1 cellular context compared by ENCODE assay signal in genomic region chr1:224434447-224435317, GRCh38.
A peak's percentile ranks its signal among the peaks of the same experiment; 100 is the strongest.
TF ChIP-seq lines count a peak whose summit lies in the region.

TSS of gene WDR26 (minus strand) at chr1:224434797.

TF ChIP-seq in K562, 482 proteins besides CTCF, POLR2A, EP300 and RAD21 (continued from another document and continues in another):
- TF ChIP-seq MGA (IDR thresholded peaks at IDR 0.05) (peak; percentile 97), HMGXB4 (CRISPR knock-in tag; IDR thresholded peaks at IDR 0.05) (peak; percentile 59; the same call in 1 of the 2 replicates), MLX (CRISPR knock-in tag; conservative IDR thresholded peaks at IDR 0.05) (no peak), ZC3H4 (CRISPR knock-in tag; IDR thresholded peaks at IDR 0.05; ENCODE audit: borderline replicate concordance) (peak; percentile 89; the same call in 1 of the 2 replicates), ZKSCAN8 (CRISPR knock-in tag; IDR thresholded peaks at IDR 0.05) (no peak), CBX3 (IDR thresholded peaks at IDR 0.05; ENCODE audit: borderline replicate concordance in 1 of 2, low read length in 2 of 2) (peak in 1 of 2 experiments; percentile 52; a peak in 1 of 3 replicates), TAL1 (IDR thresholded peaks at IDR 0.05) (no peak), MEF2A (IDR thresholded peaks at IDR 0.05; ENCODE audit: control insufficient read depth, low read depth, low read length) (no peak), NFRKB (IDR thresholded peaks at IDR 0.05; ENCODE audit: low read depth) (peak; percentile 90), LCOR (CRISPR knock-in tag; IDR thresholded peaks at IDR 0.05) (0 out of 2 replicates have a peak, but pooled peaks have one; percentile 41), MAX (CRISPR knock-in tag; IDR thresholded peaks at IDR 0.05) (peak; percentile 95), SIN3A (IDR thresholded peaks at IDR 0.05; ENCODE audit: borderline replicate concordance in 2 of 2, control insufficient read depth in 1 of 2, low read depth in 2 of 2, low read length in 2 of 2) (peak; percentile 85 to 94), ZFX (CRISPR knock-in tag; IDR thresholded peaks at IDR 0.05) (peak; percentile 97), ELF1 (tag; IDR thresholded peaks at IDR 0.05) (peak; percentile 72), ZNF445 (CRISPR knock-in tag; IDR thresholded peaks at IDR 0.05; ENCODE audit: low read depth) (no peak)
- TF ChIP-seq, protein P1, sequence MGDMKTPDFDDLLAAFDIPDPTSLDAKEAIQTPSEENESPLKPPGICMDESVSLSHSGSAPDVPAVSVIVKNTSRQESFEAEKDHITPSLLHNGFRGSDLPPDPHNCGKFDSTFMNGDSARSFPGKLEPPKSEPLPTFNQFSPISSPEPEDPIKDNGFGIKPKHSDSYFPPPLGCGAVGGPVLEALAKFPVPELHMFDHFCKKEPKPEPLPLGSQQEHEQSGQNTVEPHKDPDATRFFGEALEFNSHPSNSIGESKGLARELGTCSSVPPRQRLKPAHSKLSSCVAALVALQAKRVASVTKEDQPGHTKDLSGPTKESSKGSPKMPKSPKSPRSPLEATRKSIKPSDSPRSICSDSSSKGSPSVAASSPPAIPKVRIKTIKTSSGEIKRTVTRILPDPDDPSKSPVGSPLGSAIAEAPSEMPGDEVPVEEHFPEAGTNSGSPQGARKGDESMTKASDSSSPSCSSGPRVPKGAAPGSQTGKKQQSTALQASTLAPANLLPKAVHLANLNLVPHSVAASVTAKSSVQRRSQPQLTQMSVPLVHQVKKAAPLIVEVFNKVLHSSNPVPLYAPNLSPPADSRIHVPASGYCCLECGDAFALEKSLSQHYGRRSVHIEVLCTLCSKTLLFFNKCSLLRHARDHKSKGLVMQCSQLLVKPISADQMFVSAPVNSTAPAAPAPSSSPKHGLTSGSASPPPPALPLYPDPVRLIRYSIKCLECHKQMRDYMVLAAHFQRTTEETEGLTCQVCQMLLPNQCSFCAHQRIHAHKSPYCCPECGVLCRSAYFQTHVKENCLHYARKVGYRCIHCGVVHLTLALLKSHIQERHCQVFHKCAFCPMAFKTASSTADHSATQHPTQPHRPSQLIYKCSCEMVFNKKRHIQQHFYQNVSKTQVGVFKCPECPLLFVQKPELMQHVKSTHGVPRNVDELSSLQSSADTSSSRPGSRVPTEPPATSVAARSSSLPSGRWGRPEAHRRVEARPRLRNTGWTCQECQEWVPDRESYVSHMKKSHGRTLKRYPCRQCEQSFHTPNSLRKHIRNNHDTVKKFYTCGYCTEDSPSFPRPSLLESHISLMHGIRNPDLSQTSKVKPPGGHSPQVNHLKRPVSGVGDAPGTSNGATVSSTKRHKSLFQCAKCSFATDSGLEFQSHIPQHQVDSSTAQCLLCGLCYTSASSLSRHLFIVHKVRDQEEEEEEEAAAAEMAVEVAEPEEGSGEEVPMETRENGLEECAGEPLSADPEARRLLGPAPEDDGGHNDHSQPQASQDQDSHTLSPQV (IDR thresholded peaks at IDR 0.05) = peak; percentile 85
- TF ChIP-seq, protein P2, sequence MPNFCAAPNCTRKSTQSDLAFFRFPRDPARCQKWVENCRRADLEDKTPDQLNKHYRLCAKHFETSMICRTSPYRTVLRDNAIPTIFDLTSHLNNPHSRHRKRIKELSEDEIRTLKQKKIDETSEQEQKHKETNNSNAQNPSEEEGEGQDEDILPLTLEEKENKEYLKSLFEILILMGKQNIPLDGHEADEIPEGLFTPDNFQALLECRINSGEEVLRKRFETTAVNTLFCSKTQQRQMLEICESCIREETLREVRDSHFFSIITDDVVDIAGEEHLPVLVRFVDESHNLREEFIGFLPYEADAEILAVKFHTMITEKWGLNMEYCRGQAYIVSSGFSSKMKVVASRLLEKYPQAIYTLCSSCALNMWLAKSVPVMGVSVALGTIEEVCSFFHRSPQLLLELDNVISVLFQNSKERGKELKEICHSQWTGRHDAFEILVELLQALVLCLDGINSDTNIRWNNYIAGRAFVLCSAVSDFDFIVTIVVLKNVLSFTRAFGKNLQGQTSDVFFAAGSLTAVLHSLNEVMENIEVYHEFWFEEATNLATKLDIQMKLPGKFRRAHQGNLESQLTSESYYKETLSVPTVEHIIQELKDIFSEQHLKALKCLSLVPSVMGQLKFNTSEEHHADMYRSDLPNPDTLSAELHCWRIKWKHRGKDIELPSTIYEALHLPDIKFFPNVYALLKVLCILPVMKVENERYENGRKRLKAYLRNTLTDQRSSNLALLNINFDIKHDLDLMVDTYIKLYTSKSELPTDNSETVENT (CRISPR knock-in tag; IDR thresholded peaks at IDR 0.05) = 0 out of 2 replicates have a peak, but pooled peaks have one; percentile 55
- TF ChIP-seq, protein P3, sequence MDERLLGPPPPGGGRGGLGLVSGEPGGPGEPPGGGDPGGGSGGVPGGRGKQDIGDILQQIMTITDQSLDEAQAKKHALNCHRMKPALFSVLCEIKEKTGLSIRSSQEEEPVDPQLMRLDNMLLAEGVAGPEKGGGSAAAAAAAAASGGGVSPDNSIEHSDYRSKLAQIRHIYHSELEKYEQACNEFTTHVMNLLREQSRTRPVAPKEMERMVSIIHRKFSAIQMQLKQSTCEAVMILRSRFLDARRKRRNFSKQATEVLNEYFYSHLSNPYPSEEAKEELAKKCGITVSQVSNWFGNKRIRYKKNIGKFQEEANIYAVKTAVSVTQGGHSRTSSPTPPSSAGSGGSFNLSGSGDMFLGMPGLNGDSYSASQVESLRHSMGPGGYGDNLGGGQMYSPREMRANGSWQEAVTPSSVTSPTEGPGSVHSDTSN (CRISPR knock-in tag; IDR thresholded peaks at IDR 0.05; ENCODE audit: low read depth) = no peak
- TF ChIP-seq, protein P3 (tag; conservative IDR thresholded peaks at IDR 0.05; ENCODE audit: low read depth) = 0 out of 2 replicates have a peak, but pooled peaks have one; percentile 18
